In genomic region chr9:37343724-37344123, GRCh38 we compare ENCODE assay signal across 36 cellular contexts.
"Had no signal": no experiment of that assay in that cellular context is flagged by ENCODE, and none has a peak within 500 bp of the region (broad histone marks: within the 10 kb centered on the region; RNA-seq: fewer than 3 reads in every experiment).

No MANE protein-coding gene starts in this region.

- FAIRE-seq: bronchial epithelial cell, TTC549 had no signal

- H3K9me3 Mint-ChIP-seq: activated B cell treated with CpG ODN at 0.5 μM for 24 hours; activated CD4-positive, alpha-beta memory T cell treated with anti-CD3 and anti-CD28 coated beads for 36 hours; activated CD4-positive, alpha-beta T cell treated with anti-CD3 and anti-CD28 coated beads, Interleukin-2, amount 10 ng/mL, durations not matched to agents 24 days and 14 days; activated CD8-positive, alpha-beta T cell treated with anti-CD3 and anti-CD28 coated beads for 36 hours; activated naive CD4-positive, alpha-beta T cell treated with anti-CD3 and anti-CD28 coated beads, Interleukin-2, amount 10 ng/mL, durations not matched to agents 7 days and 5 days; activated naive CD4-positive, alpha-beta T cell treated with anti-CD3 and anti-CD28 coated beads, Interleukin-2, amount 50 U/mL, for 24 hours; activated naive CD8-positive, alpha-beta T cell treated with anti-CD3 and anti-CD28 coated beads, Interleukin-2, amount 10 ng/mL, durations not matched to agents 7 days and 5 days; activated naive CD8-positive, alpha-beta T cell treated with anti-CD3 and anti-CD28 coated beads, Interleukin-2, amount 50 U/mL, for 24 hours; activated T-helper 2 cell treated with anti-CD3 and anti-CD28 coated beads, Interferon-gamma antibody, Interleukin-2, Interleukin-4, amounts not matched to agents 10 μg/mL and 5 μg/mL and 100 μg/mL, durations not matched to agents 14 hours and 24 hours and 36 hours; brain; central memory CD8-positive, alpha-beta T cell; T-helper 1 cell treated with Interleukin-12 subunit alpha and Interleukin-12 subunit beta and Interleukin-4 antibody, amounts not matched to agents 30 μg/mL and 1 μg/mL, for 36 hours; T-helper 2 cell treated with Interferon-gamma antibody and Interleukin-4, amounts not matched to agents 5 μg/mL and 100 μg/mL, for 36 hours had no signal

- H3K36me3 ChIP-seq: ascending aorta, cardiac muscle cell had no signal

- H3K4me3 Mint-ChIP-seq: activated B cell treated with CpG ODN at 0.5 μM for 24 hours; activated CD4-positive, alpha-beta memory T cell treated with anti-CD3 and anti-CD28 coated beads for 36 hours; activated CD4-positive, alpha-beta T cell treated with anti-CD3 and anti-CD28 coated beads, Interleukin-2, amount 10 ng/mL, durations not matched to agents 24 days and 14 days; activated CD8-positive, alpha-beta T cell treated with anti-CD3 and anti-CD28 coated beads for 36 hours; activated naive CD4-positive, alpha-beta T cell treated with anti-CD3 and anti-CD28 coated beads, Interleukin-2, amount 10 ng/mL, durations not matched to agents 7 days and 5 days; activated naive CD4-positive, alpha-beta T cell treated with anti-CD3 and anti-CD28 coated beads, Interleukin-2, amount 50 U/mL, for 24 hours; activated naive CD8-positive, alpha-beta T cell; activated naive CD8-positive, alpha-beta T cell treated with anti-CD3 and anti-CD28 coated beads, Interleukin-2, amount 10 ng/mL, durations not matched to agents 7 days and 5 days; activated naive CD8-positive, alpha-beta T cell treated with anti-CD3 and anti-CD28 coated beads, Interleukin-2, amount 50 U/mL, for 24 hours; brain; central memory CD8-positive, alpha-beta T cell; T-helper 1 cell treated with Interleukin-12 subunit alpha and Interleukin-12 subunit beta and Interleukin-4 antibody, amounts not matched to agents 30 μg/mL and 1 μg/mL, for 36 hours; T-helper 2 cell treated with Interferon-gamma antibody and Interleukin-4, amounts not matched to agents 5 μg/mL and 100 μg/mL, for 36 hours had no signal

- H3K4me3 ChIP-seq: ascending aorta, cardiac muscle cell had no signal

- H3K4me1 ChIP-seq: ascending aorta had no signal

- H3K27ac Mint-ChIP-seq: activated CD4-positive, alpha-beta memory T cell treated with anti-CD3 and anti-CD28 coated beads for 36 hours; activated CD4-positive, alpha-beta T cell treated with anti-CD3 and anti-CD28 coated beads, Interleukin-2, amount 10 ng/mL, durations not matched to agents 24 days and 14 days; activated CD8-positive, alpha-beta T cell treated with anti-CD3 and anti-CD28 coated beads for 36 hours; activated naive CD4-positive, alpha-beta T cell treated with anti-CD3 and anti-CD28 coated beads, Interleukin-2, amount 10 ng/mL, durations not matched to agents 7 days and 5 days; activated naive CD4-positive, alpha-beta T cell treated with anti-CD3 and anti-CD28 coated beads, Interleukin-2, amount 50 U/mL, for 24 hours; activated naive CD8-positive, alpha-beta T cell; activated naive CD8-positive, alpha-beta T cell treated with anti-CD3 and anti-CD28 coated beads, Interleukin-2, amount 10 ng/mL, durations not matched to agents 7 days and 5 days; activated naive CD8-positive, alpha-beta T cell treated with anti-CD3 and anti-CD28 coated beads, Interleukin-2, amount 50 U/mL, for 24 hours; activated T-helper 2 cell treated with anti-CD3 and anti-CD28 coated beads, Interferon-gamma antibody, Interleukin-2, Interleukin-4, amounts not matched to agents 10 μg/mL and 5 μg/mL and 100 μg/mL, durations not matched to agents 14 hours and 24 hours and 36 hours; brain; T-helper 1 cell treated with Interleukin-12 subunit alpha and Interleukin-12 subunit beta and Interleukin-4 antibody, amounts not matched to agents 30 μg/mL and 1 μg/mL, for 36 hours; T-helper 2 cell treated with Interferon-gamma antibody and Interleukin-4, amounts not matched to agents 5 μg/mL and 100 μg/mL, for 36 hours had no signal

- DNase-seq: activated B cell treated with CpG ODN at 0.5 μM for 24 hours; activated CD4-positive, alpha-beta memory T cell treated with anti-CD3 and anti-CD28 coated beads for 36 hours; activated CD4-positive, alpha-beta T cell treated with anti-CD3 and anti-CD28 coated beads for 4 hours; activated CD4-positive, alpha-beta T cell treated with anti-CD3 and anti-CD28 coated beads, Interleukin-2, amount 10 ng/mL, durations not matched to agents 24 days and 14 days; activated CD4-positive, alpha-beta T cell treated with anti-CD3 and anti-CD28 coated beads, Interleukin-2, amount 50 U/mL, for 1 hour; activated CD4-positive, alpha-beta T cell treated with anti-CD3 and anti-CD28 coated beads, Interleukin-2, amount 50 U/mL, for 4 hours; activated CD4-positive, CD25-positive, alpha-beta regulatory T cell treated with anti-CD3 and anti-CD28 coated beads, Interleukin-2, amount 50 U/mL, for 72 hours; activated CD8-positive, alpha-beta memory T cell treated with anti-CD3 and anti-CD28 coated beads, Interleukin-2, amount 50 U/mL, for 4 hours; activated CD8-positive, alpha-beta T cell treated with anti-CD3 and anti-CD28 coated beads for 36 hours; activated effector memory CD4-positive, alpha-beta T cell treated with Interleukin-2 at 50 U/mL for 16 hours; activated gamma-delta T cell; activated naive CD4-positive, alpha-beta T cell treated with anti-CD3 and anti-CD28 coated beads, Interleukin-2, amount 10 ng/mL, durations not matched to agents 7 days and 5 days; activated naive CD4-positive, alpha-beta T cell treated with Interleukin-2 at 50 U/mL for 16 hours; activated naive CD8-positive, alpha-beta T cell treated with anti-CD3 and anti-CD28 coated beads, Interleukin-2, amount 10 ng/mL, durations not matched to agents 7 days and 5 days; activated naive CD8-positive, alpha-beta T cell treated with anti-CD3 and anti-CD28 coated beads, Interleukin-2, amount 50 U/mL, for 24 hours; activated T-cell treated with anti-CD3 and anti-CD28 coated beads for 4 hours; activated T-cell treated with anti-CD3 and anti-CD28 coated beads, Interleukin-2, amount 50 U/mL, for 1 hour; activated T-cell treated with anti-CD3 and anti-CD28 coated beads, Interleukin-2, amount 50 U/mL, for 48 hours; amygdala; anterior cingulate cortex; caudate nucleus; cerebellar nuclear complex; T-helper 2 cell; T-helper 9 cell had no signal

- H3K27me3 Mint-ChIP-seq: activated B cell treated with CpG ODN at 0.5 μM for 24 hours; activated CD4-positive, alpha-beta memory T cell treated with anti-CD3 and anti-CD28 coated beads for 36 hours; activated CD4-positive, alpha-beta T cell treated with anti-CD3 and anti-CD28 coated beads, Interleukin-2, amount 10 ng/mL, durations not matched to agents 24 days and 14 days; activated CD8-positive, alpha-beta T cell treated with anti-CD3 and anti-CD28 coated beads for 36 hours; activated naive CD4-positive, alpha-beta T cell treated with anti-CD3 and anti-CD28 coated beads, Interleukin-2, amount 10 ng/mL, durations not matched to agents 7 days and 5 days; activated naive CD4-positive, alpha-beta T cell treated with anti-CD3 and anti-CD28 coated beads, Interleukin-2, amount 50 U/mL, for 24 hours; activated naive CD8-positive, alpha-beta T cell; activated naive CD8-positive, alpha-beta T cell treated with anti-CD3 and anti-CD28 coated beads, Interleukin-2, amount 10 ng/mL, durations not matched to agents 7 days and 5 days; activated naive CD8-positive, alpha-beta T cell treated with anti-CD3 and anti-CD28 coated beads, Interleukin-2, amount 50 U/mL, for 24 hours; brain; central memory CD8-positive, alpha-beta T cell had no signal

- ATAC-seq: activated CD8-positive, alpha-beta T cell treated with anti-CD3 and anti-CD28 coated beads for 36 hours; activated naive CD8-positive, alpha-beta T cell treated with anti-CD3 and anti-CD28 coated beads, Interleukin-2, amount 50 U/mL, for 24 hours had no signal

- H3K27ac ChIP-seq: ascending aorta, cardiac muscle cell, VCaP had no signal

- H3K27me3 ChIP-seq: ascending aorta, cardiac muscle cell had no signal

- H3K36me3 Mint-ChIP-seq: activated naive CD8-positive, alpha-beta T cell treated with anti-CD3 and anti-CD28 coated beads, Interleukin-2, amount 10 ng/mL, durations not matched to agents 7 days and 5 days had no signal

- H3K9me3 ChIP-seq: ascending aorta had no signal

- H3K4me1 Mint-ChIP-seq: activated CD4-positive, alpha-beta T cell treated with anti-CD3 and anti-CD28 coated beads, Interleukin-2, amount 10 ng/mL, durations not matched to agents 24 days and 14 days; activated naive CD4-positive, alpha-beta T cell treated with anti-CD3 and anti-CD28 coated beads, Interleukin-2, amount 10 ng/mL, durations not matched to agents 7 days and 5 days; activated naive CD4-positive, alpha-beta T cell treated with anti-CD3 and anti-CD28 coated beads, Interleukin-2, amount 50 U/mL, for 24 hours; activated naive CD8-positive, alpha-beta T cell treated with anti-CD3 and anti-CD28 coated beads, Interleukin-2, amount 10 ng/mL, durations not matched to agents 7 days and 5 days; activated naive CD8-positive, alpha-beta T cell treated with anti-CD3 and anti-CD28 coated beads, Interleukin-2, amount 50 U/mL, for 24 hours had no signal
